In the genomic region with DNA sequence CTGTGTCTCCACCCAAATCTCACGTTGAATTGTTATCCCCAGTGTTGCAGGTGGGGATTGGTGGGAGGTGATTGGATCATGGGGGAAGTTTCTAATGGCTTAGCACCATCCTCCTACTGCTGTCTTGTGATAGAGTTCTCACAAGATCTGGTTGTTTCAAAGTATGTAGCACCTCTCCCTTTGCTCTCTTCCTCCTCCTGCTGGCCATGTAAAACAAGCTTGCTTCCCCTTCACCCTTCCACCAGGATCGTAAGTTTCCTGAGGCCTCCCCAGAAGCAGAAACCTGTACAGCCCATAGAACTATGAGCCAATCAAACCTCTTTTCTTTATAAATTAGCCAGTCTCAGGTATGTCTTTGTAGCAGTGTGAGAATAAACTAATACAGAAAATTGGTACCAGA, we compare ENCODE assay signal across 20 cellular contexts.
DNase-seq lines count a peak whose midpoint lies in the region; ATAC-seq and TF ChIP-seq lines count a peak whose summit lies in the region.
"Had no signal": no experiment of that assay in that cellular context is flagged by ENCODE, and none has a peak within 500 bp of the region (broad histone marks: within the 10 kb centered on the region; RNA-seq: fewer than 3 reads in every experiment).

No MANE protein-coding gene starts in this region.

- peaks cover 6% of the 10 kb centered on the region for H3K36me3 Mint-ChIP-seq in endodermal cell (ENCODE audit: low read depth)
- H3K36me3 Mint-ChIP-seq: CD8-positive, alpha-beta memory T cell; naive B cell had no signal

- no peaks in the 10 kb centered on the region for H3K36me3 ChIP-seq in endodermal cell (ENCODE audit: control insufficient read depth, insufficient read depth, low read length)
- H3K36me3 ChIP-seq: left lung had no signal

- H3K27ac Mint-ChIP-seq in endodermal cell = no peak overlapping the region
- H3K27ac Mint-ChIP-seq: CD8-positive, alpha-beta memory T cell; naive B cell had no signal

- WGBS in endodermal cell (ENCODE audit: insufficient coverage in 1 of 2, insufficient read length in 1 of 2), 2 experiments = 80% methylated on average over 2 of the region's 2 CpGs; no CpG with 5 or more reads in 1 of the 2 experiments

- peaks cover 32% of the 10 kb centered on the region for H3K9me3 Mint-ChIP-seq in endodermal cell

- H3K4me1 Mint-ChIP-seq in endodermal cell = no peaks in the 10 kb centered on the region
- H3K4me1 Mint-ChIP-seq: CD8-positive, alpha-beta memory T cell; naive B cell had no signal

- no peak overlapping the region for H3K9ac ChIP-seq in endodermal cell (ENCODE audit: extremely low read depth, low read length, poor library complexity, severe bottlenecking)

- peaks cover 16% of the 10 kb centered on the region for H3K9me3 ChIP-seq in endodermal cell (ENCODE audit: control insufficient read depth, low read length)

- H3K27me3 ChIP-seq in endodermal cell (ENCODE audit: control insufficient read depth, insufficient read depth, low read length, poor library complexity, severe bottlenecking) = no peaks in the 10 kb centered on the region
- H3K27me3 ChIP-seq: left lung had no signal

- no peaks in the 10 kb centered on the region for H3K4me1 ChIP-seq in endodermal cell (ENCODE audit: control insufficient read depth, insufficient read depth, low read length)
- H3K4me1 ChIP-seq: left lung had no signal

- H3K4me3 ChIP-seq in NB4 (ENCODE audit: low read depth, low read length) (no peak overlapping the region), endodermal cell (ENCODE audit: low read length) (no peak overlapping the region), retinal pigment epithelial cell (ENCODE audit: low read length) (no peak overlapping the region)
- H3K4me3 ChIP-seq: left lung had no signal

- no peak overlapping the region for H3K4me3 Mint-ChIP-seq in endodermal cell
- H3K4me3 Mint-ChIP-seq: CD8-positive, alpha-beta memory T cell; naive B cell had no signal

- TF ChIP-seq CTCF in NB4 (IDR thresholded peaks at IDR 0.05; ENCODE audit: low read depth, low read length) (peak; percentile 30), endodermal cell (conservative IDR thresholded peaks at IDR 0.05) (peak; percentile 72), retinal pigment epithelial cell (conservative IDR thresholded peaks at IDR 0.05; ENCODE audit: low read depth, low read length) (peak; percentile 28)

- TF ChIP-seq POLR2A in NB4 (IDR thresholded peaks at IDR 0.05; ENCODE audit: extremely low read depth, insufficient read length) = no peak

- peak; percentile 3 for DNase-seq in NCI-H82 (lab: John Stamatoyannopoulos, UW)
- DNase-seq in NCI-H82 treated with DMSO at 0.1 percent for 48 hours (lab: John Stamatoyannopoulos, UW; ENCODE audit: unreplicated experiment) = no peak
- DNase-seq in NB4 (ENCODE audit: low read depth) = peak; percentile 28
- DNase-seq in endodermal cell = peak; percentile 65
- no peak for DNase-seq in retinal pigment epithelial cell (ENCODE audit: low read depth)
- no peak for DNase-seq in left cardiac atrium
- DNase-seq in effector CD4-positive, alpha-beta T cell = no peak
- DNase-seq: activated CD4-positive, alpha-beta T cell treated with anti-CD3 and anti-CD28 coated beads, Interleukin-2, amount 50 U/mL, for 1 hour; activated T-cell treated with anti-CD3 and anti-CD28 coated beads, Interleukin-2, amount 50 U/mL, for 48 hours; CD8-positive, alpha-beta memory T cell; cortex of kidney; GDM1; Kasumi-1; left lung; naive B cell; NCI-H2107; NCI-H748 treated with DMSO at 0.1 percent for 48 hours had no signal

- H3K27ac ChIP-seq in endodermal cell (ENCODE audit: low read depth, low read length) = no peak overlapping the region
- H3K27ac ChIP-seq: left lung had no signal

- H3K27me3 Mint-ChIP-seq in endodermal cell (ENCODE audit: insufficient read depth) = no peaks in the 10 kb centered on the region

- intact Hi-C loops in left cardiac atrium (cut with DNase I) = no loop called here

- no peak for ATAC-seq in GM21528 (IDR thresholded peaks at IDR 0.05; ENCODE audit: low FRiP score, unreplicated experiment)
- no peak for ATAC-seq in left cardiac atrium
- ATAC-seq: esophagus mucosa, left lung, Right ventricle myocardium inferior had no signal

Comparison
In these comparisons a context has a peak if more than half of its experiments do, and no peak if none do; other contexts are left out.
1. DNase-seq: peak in NCI-H82 (single experiment), NB4 (single experiment) and endodermal cell (single experiment); none in NCI-H82 treated with DMSO at 0.1 percent for 48 hours (single experiment), retinal pigment epithelial cell (single experiment), left cardiac atrium (single experiment) and effector CD4-positive, alpha-beta T cell (single experiment).
2. Peak in every context shown above with its lines, with median percentiles within 50 percentile points of each other: CTCF ChIP-seq.